In the genomic region with DNA sequence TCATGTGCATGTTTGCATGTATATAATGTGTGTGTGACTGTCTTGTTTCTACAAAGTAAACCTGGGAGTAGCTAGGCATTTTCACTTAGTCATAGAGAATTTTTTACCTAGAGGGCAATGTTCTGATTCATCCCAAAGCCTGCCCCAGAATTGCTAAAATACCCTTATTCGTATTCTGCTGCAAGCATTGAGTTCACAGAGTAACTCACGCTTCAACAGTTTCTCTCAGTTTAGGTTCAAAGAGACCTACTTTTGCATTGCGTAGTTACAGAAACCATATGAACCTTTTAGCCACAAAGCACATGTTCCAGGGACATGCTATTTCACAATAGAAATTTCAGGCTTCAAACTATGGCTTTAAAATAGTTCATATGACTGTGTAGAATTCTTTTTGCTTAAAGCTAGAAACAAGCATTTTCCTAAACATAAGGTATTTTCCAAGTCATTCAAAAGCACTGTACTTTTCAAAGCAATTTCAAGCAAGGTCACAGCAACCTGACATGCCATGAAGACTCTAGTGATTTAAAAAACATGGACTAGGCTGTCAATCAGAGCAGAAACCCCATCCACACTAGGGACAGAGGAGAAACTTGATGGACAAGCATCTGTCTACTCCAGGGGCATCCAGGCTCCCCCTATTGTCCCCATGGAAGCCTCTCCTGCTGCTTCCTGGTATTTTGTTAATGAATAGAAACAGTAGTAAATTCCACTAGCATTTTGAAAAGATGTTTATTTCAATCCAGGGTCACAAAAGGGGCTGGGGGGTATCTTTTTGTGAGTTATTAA, we compare ENCODE assay signal across 12 cellular contexts.
DNase-seq lines count a peak whose midpoint lies in the region; ATAC-seq, FAIRE-seq and TF ChIP-seq lines count a peak whose summit lies in the region.
"Had no signal": no experiment of that assay in that cellular context is flagged by ENCODE, and none has a peak within 500 bp of the region (broad histone marks: within the 10 kb centered on the region; RNA-seq: fewer than 3 reads in every experiment).

No MANE protein-coding gene starts in this region.

- H3K4me3 ChIP-seq in GM12865 (ENCODE audit: low read depth, low read length): no peak overlapping the region
- H3K4me3 ChIP-seq in SK-N-SH (ENCODE audit: low read depth in 2 of 2, low read length in 1 of 2): no peak overlapping the region
- H3K4me3 ChIP-seq in SJCRH30: no peak overlapping the region
- H3K4me3 ChIP-seq in small intestine (ENCODE audit: low read depth in 1 of 2, low read length in 2 of 2): no peak overlapping the region
- H3K4me3 ChIP-seq: SK-N-MC had no signal

- no peaks in the 10 kb centered on the region for H3F3A ChIP-seq in SK-N-SH (replicated peaks; ENCODE audit: insufficient read depth)

- DNase-seq in GM12865 (ENCODE audit: low read depth) (peak; percentile 83), SK-N-SH (peak; percentile 14), inferior parietal cortex (ENCODE audit: extremely low spot score) (peak; percentile 48), SJCRH30 (no peak), SW 1271 (lab: John Stamatoyannopoulos, UW) (no peak), small intestine (no peak)
- no peak for DNase-seq in activated naive CD4-positive, alpha-beta T cell (lab: John Stamatoyannopoulos, UW)
- DNase-seq: activated T-cell treated with anti-CD3 and anti-CD28 coated beads, Interleukin-2, amount 50 U/mL, for 72 hours; CD4-positive, alpha-beta T cell; naive thymus-derived CD4-positive, alpha-beta T cell had no signal

- H3K4me2 ChIP-seq in SK-N-SH: no peak overlapping the region

- WGBS in SK-N-SH (ENCODE audit: low lambda C conversion rate): 77% methylated on average over 3 of the region's 3 CpGs
- 68 to 76% (median 68%) methylated on average over 3 of the region's 3 CpGs for WGBS in small intestine, 3 donors

- H2AFZ ChIP-seq in SK-N-SH (ENCODE audit: low read depth): peak overlapping the region; percentile 25; the same call in 1 of the 2 replicates

- H3K36me3 ChIP-seq in SK-N-SH (replicated peaks in 1 of 2; ENCODE audit: control insufficient read depth in 1 of 2, insufficient read depth in 2 of 2, low read length in 1 of 2) (no peaks in the 10 kb centered on the region), SJCRH30 (0 out of 2 replicates have a peak, but pooled peaks cover 2% of the 10 kb centered on the region), small intestine (ENCODE audit: control insufficient read depth in 2 of 2, insufficient read depth in 2 of 2, low read length in 2 of 2) (no peaks in the 10 kb centered on the region)

- no peak for TF ChIP-seq RAD21 in SK-N-SH (IDR thresholded peaks at IDR 0.05; ENCODE audit: low read length)

- TF ChIP-seq EP300 in SK-N-SH (IDR thresholded peaks at IDR 0.05; ENCODE audit: borderline replicate concordance in 1 of 2, low read depth in 1 of 2, low read length in 1 of 2): no peak

- H3K9me2 ChIP-seq in SK-N-SH: no peaks in the 10 kb centered on the region

- TF ChIP-seq CTCF in GM12865 (IDR thresholded peaks at IDR 0.05; ENCODE audit: insufficient read depth, low read depth, low read length, missing control alignments) (no peak), SK-N-SH (IDR thresholded peaks at IDR 0.05) (no peak)

- H3K4me1 ChIP-seq in SK-N-SH (ENCODE audit: control insufficient read depth in 1 of 2, insufficient read depth in 2 of 2, low read depth in 1 of 2, low read length in 1 of 2) (no peaks in the 10 kb centered on the region; a peak in 1 of 4 replicates), SJCRH30 (no peaks in the 10 kb centered on the region), small intestine (ENCODE audit: control insufficient read depth in 2 of 2, insufficient read depth in 1 of 2, low read depth in 1 of 2, low read length in 1 of 2) (no peaks in the 10 kb centered on the region)

- no peak for FAIRE-seq in small intestine (lab: Jason Lieb, UNC)

- no peaks in the 10 kb centered on the region for H3K27me3 ChIP-seq in SK-N-SH (ENCODE audit: insufficient read depth)
- H3K27me3 ChIP-seq in SJCRH30: no peaks in the 10 kb centered on the region
- H3K27me3 ChIP-seq in small intestine (ENCODE audit: control insufficient read depth in 2 of 2, insufficient read depth in 2 of 2, low read length in 2 of 2): no peaks in the 10 kb centered on the region

- no peak overlapping the region for H3K27ac ChIP-seq in SK-N-SH (ENCODE audit: low read depth in 2 of 2, low read length in 1 of 2)
- no peak overlapping the region for H3K27ac ChIP-seq in SJCRH30
- H3K27ac ChIP-seq in small intestine (ENCODE audit: low read depth in 1 of 2, low read length in 1 of 2): no peak overlapping the region
- H3K27ac ChIP-seq: SK-N-MC had no signal

- POLR2A ChIA-PET in SK-N-SH (lab: Yijun Ruan, JAX): no interaction called here

- peak; percentile 95 for ATAC-seq in HG02610 (IDR thresholded peaks at IDR 0.05; ENCODE audit: unreplicated experiment)
- ATAC-seq: activated T-cell treated with anti-CD3 and anti-CD28 coated beads, Interleukin-2, amount 50 U/mL, for 72 hours; naive thymus-derived CD4-positive, alpha-beta T cell had no signal

- H4K20me1 ChIP-seq in SK-N-SH (ENCODE audit: insufficient read depth): no peaks in the 10 kb centered on the region

- CTCF ChIA-PET in SK-N-SH (lab: Yijun Ruan, JAX): no interaction called here

- no peak overlapping the region for H3K9ac ChIP-seq in SK-N-SH

- H3K9me3 ChIP-seq in SK-N-SH (no peaks in the 10 kb centered on the region), SJCRH30 (replicated peaks) (peaks cover 9% of the 10 kb centered on the region; the same call in 1 of the 2 replicates), small intestine (ENCODE audit: control insufficient read depth, low read depth) (no peaks in the 10 kb centered on the region)

- no peaks in the 10 kb centered on the region for H3K79me2 ChIP-seq in SK-N-SH (ENCODE audit: insufficient read depth)

TF ChIP-seq in SK-N-SH, 30 proteins besides CTCF, POLR2A, EP300 and RAD21:
- TF ChIP-seq FOSL2 (IDR thresholded peaks at IDR 0.05; ENCODE audit: borderline replicate concordance, low read depth) (peak; percentile 4; the same call in 1 of the 2 replicates), SMC3 (IDR thresholded peaks at IDR 0.05; ENCODE audit: low read depth, low read length) (no peak)

Comparison
In these comparisons a context has a peak if more than half of its experiments do, and no peak if none do; other contexts are left out.
1. DNase-seq: peak in GM12865 (single experiment), SK-N-SH (single experiment) and inferior parietal cortex (single experiment); none in SJCRH30 (0 of 2), SW 1271 (0 of 2), small intestine (single experiment) and activated naive CD4-positive, alpha-beta T cell (0 of 4).